12 cellular contexts compared by ENCODE assay signal in the genomic region with DNA sequence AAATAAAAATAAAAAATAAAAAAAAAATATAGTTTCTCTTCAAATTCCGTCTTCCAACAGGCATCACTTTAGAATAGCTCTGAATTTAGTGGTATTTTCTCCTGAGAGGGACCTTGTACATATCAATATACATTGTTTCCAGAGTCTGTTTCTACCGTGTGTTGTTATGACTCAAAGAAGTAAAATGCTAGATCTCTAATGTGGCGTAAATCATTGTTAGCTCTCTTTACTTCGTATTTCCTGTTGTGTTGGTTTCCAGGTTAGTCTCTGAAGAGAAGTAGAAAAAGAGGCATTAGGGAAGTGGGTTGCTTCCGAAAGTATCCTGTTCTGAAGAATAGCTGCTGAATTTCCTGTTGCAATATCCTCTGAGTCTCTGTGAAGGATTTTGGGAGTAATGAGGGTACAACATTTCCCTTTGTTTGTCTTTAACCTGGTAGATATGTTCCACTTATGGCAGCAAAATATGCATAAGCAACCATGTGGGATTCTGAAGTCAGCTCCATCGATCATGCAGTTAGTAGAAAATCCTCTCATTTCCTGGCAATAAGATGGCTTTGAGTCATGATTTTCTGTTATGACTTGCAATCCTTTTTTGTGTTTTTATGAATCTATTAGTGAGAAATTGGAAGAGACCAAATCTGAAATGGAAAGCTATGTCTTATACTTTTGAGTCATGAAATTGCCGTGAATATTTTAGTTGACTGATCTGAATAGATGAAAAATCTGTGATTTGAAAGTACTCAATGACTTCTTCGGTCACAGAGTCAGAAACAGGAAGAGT. TPM values are rescaled to one million over a fixed set of nuclear protein-coding genes. Genes with fewer than 3 reads are reported as not detected.
DNase-seq lines count a peak whose midpoint lies in the region; ATAC-seq and TF ChIP-seq lines count a peak whose summit lies in the region.
"Had no signal": no experiment of that assay in that cellular context is flagged by ENCODE, and none has a peak within 500 bp of the region (broad histone marks: within the 10 kb centered on the region; RNA-seq: fewer than 3 reads in every experiment).

No MANE protein-coding gene starts in this region.

- H2AFZ ChIP-seq in HCT116 (ENCODE audit: low read depth, low read length, poor library complexity, severe bottlenecking), result peak overlapping the region; percentile 78

- no peaks in the 10 kb centered on the region for H3K9me2 ChIP-seq in HCT116 (ENCODE audit: insufficient read depth)

- RAD21 ChIA-PET in HCT116 (lab: Charles Lee; ENCODE audit: low non-redundant PET in 1 of 2, low total read pairs in 2 of 2, uncharacterized antibody in 2 of 2, unreplicated experiment in 2 of 2), result interaction anchor here in 1 of 2 experiments (0.6 kb wide), 1 partner anchor 72 kb away, joined by 3 read pairs; no protein-coding TSS in a partner anchor

- DNase-seq in HCT116 (ENCODE audit: low read depth, low spot score) (no peak), substantia nigra (lab: John Stamatoyannopoulos, UW) (no peak), NCI-H2196 treated with DMSO at 0.1 percent for 48 hours (lab: John Stamatoyannopoulos, UW; ENCODE audit: unreplicated experiment) (no peak)
- DNase-seq: activated gamma-delta T cell, DMS153, NCI-H2081, SHP77 treated with DMSO at 0.1 percent for 48 hours had no signal

- peaks cover 0 to 5% of the 10 kb centered on the region in 2 experiments; a peak in 1 of 4 replicates for H3K9me3 ChIP-seq in HCT116 (ENCODE audit: control insufficient read depth in 1 of 2, insufficient read depth in 1 of 2, low read depth in 1 of 2, low read length in 2 of 2)
- H3K9me3 ChIP-seq in mesodermal cell (ENCODE audit: control insufficient read depth, low read length), result peaks cover 5% of the 10 kb centered on the region

- TF ChIP-seq CTCF in HCT116 (IDR thresholded peaks at IDR 0.05 in 2 of 3, conservative IDR thresholded peaks at IDR 0.05 in 1 of 3; ENCODE audit: borderline replicate concordance in 1 of 3, insufficient read depth in 1 of 3, low read depth in 2 of 3, low read length in 2 of 3), result no peak

- CTCF ChIA-PET in HCT116 (lab: Charles Lee), result no interaction called here

- H3K4me3 ChIP-seq in HCT116 (replicated peaks in 1 of 2; ENCODE audit: low read depth in 1 of 2, low read length in 2 of 2) (no peak overlapping the region), mesodermal cell (ENCODE audit: extremely low read depth, insufficient read depth, low read length, poor library complexity, severe bottlenecking) (no peak overlapping the region)

- no peak for TF ChIP-seq RAD21 in HCT116 (IDR thresholded peaks at IDR 0.05; ENCODE audit: low read depth)

- H4K20me1 ChIP-seq in HCT116 (ENCODE audit: insufficient read depth), result no peaks in the 10 kb centered on the region

- peaks cover 0 to 6% of the 10 kb centered on the region in 2 experiments; a peak in 1 of 4 replicates for H3K4me1 ChIP-seq in HCT116 (ENCODE audit: control insufficient read depth in 1 of 2, insufficient read depth in 2 of 2, low read length in 2 of 2)
- H3K4me1 ChIP-seq in mesodermal cell (ENCODE audit: control insufficient read depth, insufficient read depth, low read length, poor library complexity, severe bottlenecking), result no peaks in the 10 kb centered on the region

- BruUV-seq in HCT116 (replicated peaks; lab: Mats Ljungman, UMichigan), result no TSS peak

- H3K79me2 ChIP-seq in HCT116 (ENCODE audit: insufficient read depth, low read length), result no peaks in the 10 kb centered on the region

- peak overlapping the region; percentile 43 for H3K4me2 ChIP-seq in HCT116 (ENCODE audit: low read length)

- H3K9ac ChIP-seq in HCT116 (ENCODE audit: low read length), result no peak overlapping the region

- POLR2A ChIA-PET in HCT116 (lab: Charles Lee), result no interaction called here

- H3K27me3 ChIP-seq in HCT116 (ENCODE audit: insufficient read depth, low read length), result no peaks in the 10 kb centered on the region

- intact Hi-C loops in HCT116 (cut with micrococcal nuclease), result no loop called here

- ATAC-seq in GM18909 (IDR thresholded peaks at IDR 0.05; ENCODE audit: poor library complexity, unreplicated experiment), result peak; percentile 97
- no peak for ATAC-seq in HCT116
- peak; percentile 63 for ATAC-seq in HG03558 (IDR thresholded peaks at IDR 0.05; ENCODE audit: extremely low read depth, unreplicated experiment)
- ATAC-seq in HG02571 (IDR thresholded peaks at IDR 0.05; ENCODE audit: unreplicated experiment), result no peak

- no peak overlapping the region for H3K27ac ChIP-seq in HCT116 (ENCODE audit: low read depth, low read length)
- H3K27ac ChIP-seq in mesodermal cell (ENCODE audit: low read depth, low read length, severe bottlenecking), result peak overlapping the region; percentile 47
- H3K27ac ChIP-seq in substantia nigra (ENCODE audit: low read depth, low read length, poor library complexity, severe bottlenecking), result no peak overlapping the region

- TF ChIP-seq POLR2A in HCT116 (IDR thresholded peaks at IDR 0.05; ENCODE audit: borderline replicate concordance, extremely low read depth, insufficient read depth, insufficient read length), result no peak

- WGBS in mesodermal cell (ENCODE audit: insufficient coverage in 2 of 2), 2 experiments, result 85 to 91% methylated on average over 5 to 6 of the region's 8 CpGs

- H3K36me3 ChIP-seq in HCT116 (ENCODE audit: control insufficient read depth in 1 of 2, insufficient read depth in 2 of 2, low read length in 2 of 2) (no peaks in the 10 kb centered on the region), mesodermal cell (ENCODE audit: control insufficient read depth, insufficient read depth, low read length) (no peaks in the 10 kb centered on the region)

TF ChIP-seq in HCT116, 20 proteins besides CTCF, POLR2A, EP300 and RAD21:
- TF ChIP-seq YY1 (IDR thresholded peaks at IDR 0.05; ENCODE audit: extremely low read depth, insufficient replicate concordance, low read depth, low read length) (no peak), TCF7L2 (IDR thresholded peaks at IDR 0.05; ENCODE audit: borderline replicate concordance, extremely low read depth, insufficient read depth, insufficient read length) (no peak), CEBPB (IDR thresholded peaks at IDR 0.05; ENCODE audit: low read depth) (no peak), EZH2 (IDR thresholded peaks at IDR 0.05) (no peak), SIN3A (IDR thresholded peaks at IDR 0.05; ENCODE audit: low read depth) (no peak), EGR1 (IDR thresholded peaks at IDR 0.05; ENCODE audit: low read depth) (no peak), CBX3 (IDR thresholded peaks at IDR 0.05; ENCODE audit: low read depth) (no peak), FOSL1 (IDR thresholded peaks at IDR 0.05; ENCODE audit: low read depth) (no peak), POLR2AphosphoS5 (IDR thresholded peaks at IDR 0.05; ENCODE audit: low read depth, low read length) (no peak), SRF (IDR thresholded peaks at IDR 0.05; ENCODE audit: low read depth) (no peak), EZH2phosphoT487 (IDR thresholded peaks at IDR 0.05; ENCODE audit: borderline replicate concordance) (no peak)
- TF ChIP-seq, protein P1, sequence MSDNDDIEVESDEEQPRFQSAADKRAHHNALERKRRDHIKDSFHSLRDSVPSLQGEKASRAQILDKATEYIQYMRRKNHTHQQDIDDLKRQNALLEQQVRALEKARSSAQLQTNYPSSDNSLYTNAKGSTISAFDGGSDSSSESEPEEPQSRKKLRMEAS (IDR thresholded peaks at IDR 0.05), result no peak
- TF ChIP-seq, protein P2, sequence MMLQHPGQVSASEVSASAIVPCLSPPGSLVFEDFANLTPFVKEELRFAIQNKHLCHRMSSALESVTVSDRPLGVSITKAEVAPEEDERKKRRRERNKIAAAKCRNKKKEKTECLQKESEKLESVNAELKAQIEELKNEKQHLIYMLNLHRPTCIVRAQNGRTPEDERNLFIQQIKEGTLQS (IDR thresholded peaks at IDR 0.05), result no peak
TF ChIP-seq in HCT116: peak in this region for 0.

RNA-seq across cellular contexts. Expression of a gene that starts 42.0 kb away (rescaled TPM):
- not detected for total RNA-seq in HCT116 (2021; ENCODE audit: unreplicated experiment)
- 0.03 TPM in 1 of 2 replicates, not detected in the other for polyA plus RNA-seq in HCT116 (2012)
- polyA plus RNA-seq in mesodermal cell (2013, experiment 1 of 2), result not detected
- not detected for polyA plus RNA-seq in mesodermal cell (2013, experiment 2 of 2)
- total RNA-seq: lung microvascular endothelial cell had no signal

Comparison
In these comparisons a context has a peak if more than half of its experiments do, and no peak if none do; other contexts are left out.
1. ATAC-seq: peak in GM18909 (single experiment) and HG03558 (single experiment); none in HCT116 (single experiment) and HG02571 (single experiment).